13 cellular contexts compared by ENCODE assay signal in the genomic region with DNA sequence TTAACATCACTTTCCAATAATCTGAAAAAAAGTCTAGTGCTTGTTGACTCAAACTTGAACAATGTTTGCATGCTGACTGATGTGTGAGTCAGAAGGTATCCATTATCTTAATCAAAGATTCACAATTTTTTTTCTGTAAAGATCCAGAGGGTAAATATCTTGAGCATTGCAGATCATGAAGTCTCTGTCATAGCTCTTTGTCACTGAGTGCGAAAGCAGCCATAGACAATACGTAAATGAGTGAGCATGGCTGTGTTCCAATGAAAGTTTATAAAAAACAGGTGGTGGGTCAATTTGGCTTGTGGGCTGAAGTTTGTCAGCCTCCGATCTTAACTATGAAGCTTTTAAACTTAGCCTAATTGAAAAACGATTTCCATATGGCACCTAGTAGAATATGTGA. TPM values are rescaled to one million over a fixed set of nuclear protein-coding genes. Genes with fewer than 3 reads are reported as not detected.
DNase-seq lines count a peak whose midpoint lies in the region; ATAC-seq and TF ChIP-seq lines count a peak whose summit lies in the region.
"Had no signal": no experiment of that assay in that cellular context is flagged by ENCODE, and none has a peak within 500 bp of the region (broad histone marks: within the 10 kb centered on the region; RNA-seq: fewer than 3 reads in every experiment).

No MANE protein-coding gene starts in this region.

- TF ChIP-seq CTCF in choroid plexus epithelial cell (conservative IDR thresholded peaks at IDR 0.05; ENCODE audit: low read depth, low read length) (no peak), prostate gland (IDR thresholded peaks at IDR 0.05) (no peak)

- intact Hi-C loops in prostate gland (cut with DNase I) = no loop called here

- ATAC-seq in GM19328 (IDR thresholded peaks at IDR 0.05; ENCODE audit: unreplicated experiment) = no peak

- H3K4me3 ChIP-seq in choroid plexus epithelial cell (ENCODE audit: low read depth, low read length) = no peak overlapping the region
- H3K4me3 ChIP-seq in prostate gland = no peak overlapping the region
- H3K4me3 ChIP-seq: hepatocyte, pancreas had no signal

- H3K27ac ChIP-seq in prostate gland = no peak overlapping the region
- H3K27ac ChIP-seq: hepatocyte, pancreas had no signal

- no peak for TF ChIP-seq POLR2A in prostate gland (IDR thresholded peaks at IDR 0.05)

- no peaks in the 10 kb centered on the region for H3K36me3 ChIP-seq in prostate gland
- H3K36me3 ChIP-seq: pancreas had no signal

- 55% methylated on average over 4 of the region's 4 CpGs for WGBS in prostate gland

- peak; percentile 81 for DNase-seq in EL
- DNase-seq in NCI-H460 (ENCODE audit: extremely low read depth, low read depth) = peak; percentile 40
- DNase-seq in choroid plexus epithelial cell (ENCODE audit: low read depth) = peak; percentile 34
- DNase-seq in renal cortical epithelial cell (ENCODE audit: low read depth) = peak; percentile 88
- DNase-seq in prostate gland (ENCODE audit: low spot score) = no peak
- DNase-seq in GM19238 (ENCODE audit: insufficient read length, low spot score) = no peak
- DNase-seq in nucleus accumbens (lab: John Stamatoyannopoulos, UW) = no peak
- DNase-seq: activated naive CD8-positive, alpha-beta T cell treated with anti-CD3 and anti-CD28 coated beads, Interleukin-2, amount 10 ng/mL, durations not matched to agents 7 days and 5 days; NCI-H1436 treated with DMSO at 0.1 percent for 48 hours; pancreas; stimulated activated CD4-positive, alpha-beta T cell treated with anti-CD3 and anti-CD28 coated beads, Interleukin-4, amount 100 ng/mL, for 1 hour had no signal

- no peaks in the 10 kb centered on the region for H3K27me3 ChIP-seq in prostate gland (replicated peaks; ENCODE audit: insufficient read depth)
- H3K27me3 ChIP-seq: hepatocyte had no signal

- no peaks in the 10 kb centered on the region for H3K4me1 ChIP-seq in prostate gland (replicated peaks)
- H3K4me1 ChIP-seq: pancreas had no signal

- H3K9me3 ChIP-seq in prostate gland = no peaks in the 10 kb centered on the region
- H3K9me3 ChIP-seq: pancreas had no signal

RNA-seq across cellular contexts. Expression of a gene that starts 37.7 kb away (rescaled TPM):
- 4.6 and 5.0 TPM in 2 replicates for total RNA-seq in NCI-H460 (2014; rRNA removed; shearing (Covaris generic))
- 1.6 and 3.3 TPM in 2 replicates for polyA plus RNA-seq in NCI-H460 (2014; cell fraction: nucleus; rRNA removed)
- total RNA-seq in renal cortical epithelial cell (4.9 and 14.2 TPM in 2 replicates), prostate gland (10 to 100 TPM in 1 of 2 donors, 1 to 10 TPM in 1; 4.8 to 17.7 TPM)

Comparison
In these comparisons a context has a peak if more than half of its experiments do, and no peak if none do; other contexts are left out.
1. DNase-seq: peak in EL (single experiment), NCI-H460 (single experiment), choroid plexus epithelial cell (single experiment) and renal cortical epithelial cell (single experiment); none in prostate gland (single experiment), GM19238 (single experiment) and nucleus accumbens (0 of 56).